23 cellular contexts compared by ENCODE assay signal in the genomic region with DNA sequence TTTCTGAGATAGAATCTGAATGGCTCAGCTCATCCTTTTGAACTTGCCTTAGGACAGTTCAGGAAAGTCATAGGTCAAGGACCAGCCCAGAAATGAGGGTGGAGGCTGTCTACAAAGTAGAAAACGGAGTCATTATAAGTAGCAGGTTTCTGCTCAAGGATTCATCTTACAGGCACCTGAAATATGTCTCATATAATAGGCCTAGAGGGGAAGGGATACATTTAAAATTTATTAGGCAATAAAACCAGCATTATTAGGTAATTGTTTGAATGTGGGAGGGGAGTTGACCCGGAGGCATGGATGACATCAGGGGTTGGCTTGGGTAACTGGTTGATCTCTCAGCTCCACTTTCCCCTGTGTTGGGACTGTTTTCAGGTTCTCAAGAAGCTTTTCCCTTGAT. TPM values are rescaled to one million over a fixed set of nuclear protein-coding genes. Genes with fewer than 3 reads are reported as not detected.
DNase-seq lines count a peak whose midpoint lies in the region; ATAC-seq and TF ChIP-seq lines count a peak whose summit lies in the region.
"Had no signal": no experiment of that assay in that cellular context is flagged by ENCODE, and none has a peak within 500 bp of the region (broad histone marks: within the 10 kb centered on the region; RNA-seq: fewer than 3 reads in every experiment).

No MANE protein-coding gene starts in this region.

- no peak overlapping the region for H2BK12ac ChIP-seq in trophoblast cell (ENCODE audit: low read length)

- H3K79me1 ChIP-seq in trophoblast cell (ENCODE audit: low read length), result no peaks in the 10 kb centered on the region

- CTCF ChIA-PET in MCF 10A (lab: Yijun Ruan, JAX), result interaction anchor here (0.5 to 13.2 kb wide), 20 partner anchors 8 to 225 kb away, joined by 3 to 355 read pairs (median 6); a partner anchor contains a TSS

- no peak overlapping the region for H3K27ac Mint-ChIP-seq in MCF 10A (ENCODE audit: low read depth, unreplicated experiment)
- H3K27ac Mint-ChIP-seq: CD8-positive, alpha-beta memory T cell; HFFc6 had no signal

- intact Hi-C loops in MCF 10A (cut with micrococcal nuclease), result no loop called here
- intact Hi-C loops in breast epithelium (cut with DNase I; ENCODE audit: low total_unique reads), result no loop called here

- H3K27me3 Mint-ChIP-seq in MCF 10A (ENCODE audit: insufficient read depth, unreplicated experiment), result peaks cover 41% of the 10 kb centered on the region

- DNase-seq in MCF 10A (ENCODE audit: unreplicated experiment) (peak; percentile 40), breast epithelium (ENCODE audit: low spot score in 2 of 2) (no peak), LNCaP clone FGC (ENCODE audit: low read depth) (peak; percentile 95), trophoblast cell (peak; percentile 91 to 98), NCI-H2081 (lab: John Stamatoyannopoulos, UW) (no peak)
- DNase-seq: 8988T; C1 segment of cervical spinal cord; Calu3; CD8-positive, alpha-beta memory T cell; H7; HFFc6; KG1; MV-4-11; NCI-H1105 treated with DMSO at 0.1 percent for 48 hours; NCI-H1694 treated with DMSO at 0.1 percent for 48 hours; NCI-H446 treated with DMSO at 0.1 percent for 48 hours; NCI-H526 treated with DMSO at 0.1 percent for 48 hours; OCI-M1; SHP77 treated with DMSO at 0.1 percent for 48 hours had no signal

- H3K36me3 ChIP-seq in breast epithelium, result no peaks in the 10 kb centered on the region
- H3K36me3 ChIP-seq in gastroesophageal sphincter, result no peaks in the 10 kb centered on the region
- H3K36me3 ChIP-seq in trophoblast cell (ENCODE audit: control insufficient read depth in 1 of 2, insufficient read depth in 2 of 2, low read length in 2 of 2), result no peaks in the 10 kb centered on the region

- TF ChIP-seq CTCF in MCF 10A (IDR thresholded peaks at IDR 0.05; ENCODE audit: unreplicated experiment) (no peak), breast epithelium (IDR thresholded peaks at IDR 0.05) (no peak), LNCaP clone FGC (IDR thresholded peaks at IDR 0.05; ENCODE audit: control insufficient read depth, extremely low read depth, insufficient read depth) (no peak), gastroesophageal sphincter (IDR thresholded peaks at IDR 0.05) (no peak)

- no peak overlapping the region for H4K8ac ChIP-seq in trophoblast cell (ENCODE audit: low read depth, low read length)

- H3K18ac ChIP-seq in trophoblast cell (ENCODE audit: low read length), result no peak overlapping the region

- H3K27ac ChIP-seq in breast epithelium (no peak overlapping the region), gastroesophageal sphincter (no peak overlapping the region), trophoblast cell (ENCODE audit: low read depth, low read length) (no peak overlapping the region)
- H3K27ac ChIP-seq: SK-N-MC had no signal

- no TSS peak for BruUV-seq in MCF 10A (replicated peaks; lab: Mats Ljungman, UMichigan)

- H3K4me3 Mint-ChIP-seq in MCF 10A (ENCODE audit: unreplicated experiment), result no peak overlapping the region
- H3K4me3 Mint-ChIP-seq: CD8-positive, alpha-beta memory T cell; HFFc6 had no signal

- 71 to 80% methylated on average over 1 to 2 of the region's 2 CpGs for WGBS in gastroesophageal sphincter (ENCODE audit: low coverage in 1 of 2), 2 donors
- no CpG with 5 or more reads among the region's 2 CpGs for WGBS in trophoblast cell (ENCODE audit: extremely low coverage, insufficient coverage, insufficient read length)

- POLR2A ChIA-PET in MCF 10A (lab: Yijun Ruan, JAX), result interaction anchor here (0.5 to 2.8 kb wide), 5 partner anchors 15 to 701 kb away, joined by 3 to 9 read pairs (median 3); no protein-coding TSS in a partner anchor

- no peak overlapping the region for H2BK5ac ChIP-seq in trophoblast cell (ENCODE audit: low read depth, low read length, poor library complexity)

- no peak overlapping the region for H3K14ac ChIP-seq in trophoblast cell (ENCODE audit: low read length)

- no peaks in the 10 kb centered on the region for H3K4me1 ChIP-seq in breast epithelium
- no peaks in the 10 kb centered on the region for H3K4me1 ChIP-seq in gastroesophageal sphincter
- H3K4me1 ChIP-seq in trophoblast cell (ENCODE audit: control insufficient read depth in 1 of 2, insufficient read depth in 2 of 2, low read length in 2 of 2), result no peaks in the 10 kb centered on the region

- no peaks in the 10 kb centered on the region for H3K36me3 Mint-ChIP-seq in MCF 10A (ENCODE audit: insufficient read depth, unreplicated experiment)
- H3K36me3 Mint-ChIP-seq: CD8-positive, alpha-beta memory T cell had no signal

- H4K91ac ChIP-seq in trophoblast cell (ENCODE audit: low read depth, low read length), result no peak overlapping the region

- ATAC-seq in gastroesophageal sphincter, result peak; percentile 50
- no peak for ATAC-seq in HG02588 (IDR thresholded peaks at IDR 0.05; ENCODE audit: unreplicated experiment)
- no peak for ATAC-seq in GM21619 (IDR thresholded peaks at IDR 0.05; ENCODE audit: unreplicated experiment)

- H2BK120ac ChIP-seq in trophoblast cell (ENCODE audit: insufficient read depth, low read length, poor library complexity), result no peak overlapping the region

- no peaks in the 10 kb centered on the region for H3K9me3 Mint-ChIP-seq in MCF 10A (ENCODE audit: unreplicated experiment)
- H3K9me3 Mint-ChIP-seq: CD8-positive, alpha-beta memory T cell; HFFc6 had no signal

- peaks cover 10% of the 10 kb centered on the region for H3K4me1 Mint-ChIP-seq in MCF 10A (ENCODE audit: insufficient read depth, unreplicated experiment)

- TF ChIP-seq POLR2A in breast epithelium (IDR thresholded peaks at IDR 0.05) (no peak), gastroesophageal sphincter (IDR thresholded peaks at IDR 0.05) (no peak)

- no peak for TF ChIP-seq EP300 in gastroesophageal sphincter (IDR thresholded peaks at IDR 0.05)

- no peak overlapping the region for H3K4me2 ChIP-seq in trophoblast cell (ENCODE audit: low read length)

- H3K4ac ChIP-seq in trophoblast cell (ENCODE audit: low read depth, low read length), result no peak overlapping the region

- H3K23ac ChIP-seq in trophoblast cell (ENCODE audit: low read length), result no peak overlapping the region

- no peaks in the 10 kb centered on the region for H3K79me2 ChIP-seq in trophoblast cell (ENCODE audit: control insufficient read depth, insufficient read depth, low read length, poor library complexity)

- no peak overlapping the region for H2AFZ ChIP-seq in trophoblast cell (ENCODE audit: insufficient read depth, low read length, poor library complexity)

- no peak overlapping the region for H4K12ac ChIP-seq in trophoblast cell (ENCODE audit: low read depth, low read length)

- no peak overlapping the region for H2AK5ac ChIP-seq in trophoblast cell (ENCODE audit: low read length)

- no peak overlapping the region for H3K9ac ChIP-seq in trophoblast cell (ENCODE audit: low read length)

- H3K9me3 ChIP-seq in breast epithelium (no peaks in the 10 kb centered on the region), gastroesophageal sphincter (no peaks in the 10 kb centered on the region), trophoblast cell (ENCODE audit: insufficient read depth, low read depth, low read length) (no peaks in the 10 kb centered on the region)

- no peaks in the 10 kb centered on the region for H3K27me3 ChIP-seq in breast epithelium
- H3K27me3 ChIP-seq in gastroesophageal sphincter, result no peaks in the 10 kb centered on the region
- H3K27me3 ChIP-seq in trophoblast cell (ENCODE audit: insufficient read depth, low read length), result no peaks in the 10 kb centered on the region

- H3K4me3 ChIP-seq in breast epithelium (no peak overlapping the region), LNCaP clone FGC (ENCODE audit: low read depth, low read length) (no peak overlapping the region), gastroesophageal sphincter (no peak overlapping the region), trophoblast cell (ENCODE audit: low read depth, low read length) (no peak overlapping the region)
- H3K4me3 ChIP-seq: SK-N-MC had no signal

RNA-seq across cellular contexts. Expression of a gene that starts 11.9 kb away (rescaled TPM):
- total RNA-seq in MCF 10A (2022) (46.8 and 57.4 TPM in 2 replicates), breast epithelium (10 to 100 TPM; 32.8 to 67.2 (median 34.1) TPM), gastroesophageal sphincter (10 to 100 TPM; 19.1 to 49.1 (median 34.0) TPM)
- 135 and 140 TPM in 2 replicates for polyA plus RNA-seq in trophoblast cell (2013)

Comparison
In these comparisons a context has a peak if more than half of its experiments do, and no peak if none do; other contexts are left out.
1. DNase-seq: peak in MCF 10A (single experiment), LNCaP clone FGC (single experiment) and trophoblast cell (2 of 2); none in breast epithelium (0 of 2) and NCI-H2081 (0 of 2).